In genomic region chr20:30376767-30377658, GRCh38 we compare ENCODE assay signal across 8 cellular contexts.
DNase-seq lines count a peak whose midpoint lies in the region; ATAC-seq, FAIRE-seq and TF ChIP-seq lines count a peak whose summit lies in the region.

No MANE protein-coding gene starts in this region.

- 24% methylated on average over 19 of the region's 70 CpGs for WGBS in A549 (ENCODE audit: missing lambda C conversion rate)

- TF ChIP-seq RAD21 in A549 (conservative IDR thresholded peaks at IDR 0.05 in 1 of 2, IDR thresholded peaks at IDR 0.05 in 1 of 2) = peak in 1 of 2 experiments; percentile 42; a peak in 2 of 5 replicates

- peak overlapping the region; percentile 83 for H3K4me2 ChIP-seq in A549

- peak overlapping the region; percentile 95 for H3K4me3 Mint-ChIP-seq in dendritic cell treated with granulocyte-macrophage colony-stimulating factor and Interleukin-4, amounts not matched to agents 40 ng/mL and 50 ng/mL, for 4 days

- H3K4me3 ChIP-seq in A549 = peak overlapping the region; percentile 90
- H3K4me3 ChIP-seq in left lung = peak overlapping the region; percentile 56 to 61

- POLR2A ChIA-PET in A549 (lab: Yijun Ruan, JAX) = interaction anchor here (0.6 to 0.7 kb wide), 8 partner anchors 11 to 1775 kb away, joined by 3 to 8 read pairs (median 3); no protein-coding TSS in a partner anchor

- peak; percentile 67 to 88 for DNase-seq in A549 (ENCODE audit: low read depth in 1 of 2, low spot score in 1 of 2)
- peak; percentile 79 for DNase-seq in NCI-H460 (ENCODE audit: extremely low read depth, low read depth)
- DNase-seq in activated CD4-positive, alpha-beta T cell treated with anti-CD3 and anti-CD28 coated beads, Interleukin-2, amount 50 U/mL, for 1 hour = peak; percentile 91
- peak; percentile 78 to 93 for DNase-seq in left lung
- peak; percentile 82 to 87 for DNase-seq in stimulated activated CD4-positive, alpha-beta T cell treated with anti-CD3 and anti-CD28 coated beads, Interleukin-4, amount 100 ng/mL, for 48 hours (ENCODE audit: low read depth in 2 of 2)

- intact Hi-C loops in dendritic cell treated with granulocyte-macrophage colony-stimulating factor and Interleukin-4, amounts not matched to agents 40 ng/mL and 50 ng/mL, for 4 days (cut with micrococcal nuclease) = no loop called here
- intact Hi-C loops in left lung (cut with DNase I) = no loop called here

- H3K27me3 Mint-ChIP-seq in dendritic cell treated with granulocyte-macrophage colony-stimulating factor and Interleukin-4, amounts not matched to agents 40 ng/mL and 50 ng/mL, for 4 days = peaks cover 14% of the 10 kb centered on the region

- TF ChIP-seq EP300 in A549 (IDR thresholded peaks at IDR 0.05) = no peak

- peak; percentile 75 for TF ChIP-seq POLR2A in A549 (IDR thresholded peaks at IDR 0.05; ENCODE audit: low read length)

- H3K36me3 ChIP-seq in left lung = no peaks in the 10 kb centered on the region

- H3K27ac ChIP-seq in A549 = peak overlapping the region; percentile 80 to 88
- H3K27ac ChIP-seq in left lung = peak overlapping the region; percentile 62 to 88

- H3K27ac Mint-ChIP-seq in dendritic cell treated with granulocyte-macrophage colony-stimulating factor and Interleukin-4, amounts not matched to agents 40 ng/mL and 50 ng/mL, for 4 days = peak overlapping the region; percentile 94

- H3K9me3 Mint-ChIP-seq in dendritic cell treated with granulocyte-macrophage colony-stimulating factor and Interleukin-4, amounts not matched to agents 40 ng/mL and 50 ng/mL, for 4 days = peaks cover 16% of the 10 kb centered on the region

- TF ChIP-seq CTCF in A549 (IDR thresholded peaks at IDR 0.05) (peak; percentile 56), left lung (IDR thresholded peaks at IDR 0.05) (peak; percentile 28 to 79)

- no peak for FAIRE-seq in A549 (lab: Jason Lieb, UNC)

- H3K27me3 ChIP-seq in left lung = no peaks in the 10 kb centered on the region

- H3K4me1 ChIP-seq in A549 (no peaks in the 10 kb centered on the region), left lung (peaks cover 0 to 15% of the 10 kb centered on the region in 2 donors)

- CTCF ChIA-PET in A549 (lab: Yijun Ruan, JAX) = no interaction called here

- peak; percentile 99 for ATAC-seq in A549
- ATAC-seq in GM18868 (IDR thresholded peaks at IDR 0.05; ENCODE audit: unreplicated experiment) = peak; percentile 97
- peak; percentile 78 for ATAC-seq in HG03159 (IDR thresholded peaks at IDR 0.05; ENCODE audit: unreplicated experiment)
- ATAC-seq in left lung = peak; percentile 95

- peaks cover 29% of the 10 kb centered on the region for H3K4me1 Mint-ChIP-seq in dendritic cell treated with granulocyte-macrophage colony-stimulating factor and Interleukin-4, amounts not matched to agents 40 ng/mL and 50 ng/mL, for 4 days (ENCODE audit: low read depth)

- H3K9me3 ChIP-seq in A549 (no peaks in the 10 kb centered on the region), left lung (no peaks in the 10 kb centered on the region)

- peaks cover 33% of the 10 kb centered on the region for H3K36me3 Mint-ChIP-seq in dendritic cell treated with granulocyte-macrophage colony-stimulating factor and Interleukin-4, amounts not matched to agents 40 ng/mL and 50 ng/mL, for 4 days (ENCODE audit: low read depth)

TF ChIP-seq in A549, 52 proteins besides CTCF, POLR2A, EP300 and RAD21 (continues in another document):
- TF ChIP-seq MAZ (IDR thresholded peaks at IDR 0.05; ENCODE audit: borderline replicate concordance, low read depth, low read length) (no peak), BHLHE40 (IDR thresholded peaks at IDR 0.05; ENCODE audit: low read depth, low read length) (no peak), HOXB5 (CRISPR knock-in tag; IDR thresholded peaks at IDR 0.05) (no peak), KDM5A (IDR thresholded peaks at IDR 0.05) (0 out of 2 replicates have a peak, but pooled peaks have one; percentile 28), ZSCAN20 (CRISPR knock-in tag; IDR thresholded peaks at IDR 0.05) (no peak), NR3C1 (IDR thresholded peaks at IDR 0.05) (no peak), MYC (IDR thresholded peaks at IDR 0.05; ENCODE audit: borderline replicate concordance, low read length) (no peak), FOSL2 (IDR thresholded peaks at IDR 0.05) (no peak), FOSL2 (CRISPR knock-in tag; IDR thresholded peaks at IDR 0.05) (no peak), HOXB13 (CRISPR knock-in tag; IDR thresholded peaks at IDR 0.05; ENCODE audit: low read depth) (no peak), JUNB (IDR thresholded peaks at IDR 0.05) (no peak), SMC3 (IDR thresholded peaks at IDR 0.05) (peak; percentile 57), TFCP2L1 (CRISPR knock-in tag; IDR thresholded peaks at IDR 0.05) (no peak), RNF2 (IDR thresholded peaks at IDR 0.05; ENCODE audit: borderline replicate concordance, low read depth) (peak; percentile 47; the same call in 1 of the 2 replicates), CHD2 (IDR thresholded peaks at IDR 0.05; ENCODE audit: low read length, partially characterized antibody) (no peak), HES2 (IDR thresholded peaks at IDR 0.05) (no peak), EHMT2 (IDR thresholded peaks at IDR 0.05; ENCODE audit: low read depth) (no peak), ELK1 (IDR thresholded peaks at IDR 0.05; ENCODE audit: low read depth, low read length) (no peak), ZC3H11A (IDR thresholded peaks at IDR 0.05) (no peak), CBX2 (IDR thresholded peaks at IDR 0.05; ENCODE audit: borderline replicate concordance, low read depth) (no peak), RCOR1 (IDR thresholded peaks at IDR 0.05; ENCODE audit: low read depth, low read length) (no peak), JUN (IDR thresholded peaks at IDR 0.05) (peak in 1 of 2 experiments; percentile 84; a peak in 4 of 5 replicates), TP53 (CRISPR knock-in tag; IDR thresholded peaks at IDR 0.05) (no peak), MAFK (IDR thresholded peaks at IDR 0.05; ENCODE audit: partially characterized antibody) (no peak), FOSB (CRISPR knock-in tag; IDR thresholded peaks at IDR 0.05) (no peak), HEYL (CRISPR knock-in tag; IDR thresholded peaks at IDR 0.05) (no peak)
- TF ChIP-seq, protein P1, sequence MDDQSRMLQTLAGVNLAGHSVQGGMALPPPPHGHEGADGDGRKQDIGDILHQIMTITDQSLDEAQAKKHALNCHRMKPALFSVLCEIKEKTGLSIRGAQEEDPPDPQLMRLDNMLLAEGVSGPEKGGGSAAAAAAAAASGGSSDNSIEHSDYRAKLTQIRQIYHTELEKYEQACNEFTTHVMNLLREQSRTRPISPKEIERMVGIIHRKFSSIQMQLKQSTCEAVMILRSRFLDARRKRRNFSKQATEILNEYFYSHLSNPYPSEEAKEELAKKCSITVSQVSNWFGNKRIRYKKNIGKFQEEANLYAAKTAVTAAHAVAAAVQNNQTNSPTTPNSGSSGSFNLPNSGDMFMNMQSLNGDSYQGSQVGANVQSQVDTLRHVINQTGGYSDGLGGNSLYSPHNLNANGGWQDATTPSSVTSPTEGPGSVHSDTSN (IDR thresholded peaks at IDR 0.05) = no peak
- TF ChIP-seq, protein P2, sequence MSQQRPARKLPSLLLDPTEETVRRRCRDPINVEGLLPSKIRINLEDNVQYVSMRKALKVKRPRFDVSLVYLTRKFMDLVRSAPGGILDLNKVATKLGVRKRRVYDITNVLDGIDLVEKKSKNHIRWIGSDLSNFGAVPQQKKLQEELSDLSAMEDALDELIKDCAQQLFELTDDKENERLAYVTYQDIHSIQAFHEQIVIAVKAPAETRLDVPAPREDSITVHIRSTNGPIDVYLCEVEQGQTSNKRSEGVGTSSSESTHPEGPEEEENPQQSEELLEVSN (IDR thresholded peaks at IDR 0.05; ENCODE audit: borderline replicate concordance, low read depth) = 0 out of 2 replicates have a peak, but pooled peaks have one; percentile 67
- TF ChIP-seq, protein P3, sequence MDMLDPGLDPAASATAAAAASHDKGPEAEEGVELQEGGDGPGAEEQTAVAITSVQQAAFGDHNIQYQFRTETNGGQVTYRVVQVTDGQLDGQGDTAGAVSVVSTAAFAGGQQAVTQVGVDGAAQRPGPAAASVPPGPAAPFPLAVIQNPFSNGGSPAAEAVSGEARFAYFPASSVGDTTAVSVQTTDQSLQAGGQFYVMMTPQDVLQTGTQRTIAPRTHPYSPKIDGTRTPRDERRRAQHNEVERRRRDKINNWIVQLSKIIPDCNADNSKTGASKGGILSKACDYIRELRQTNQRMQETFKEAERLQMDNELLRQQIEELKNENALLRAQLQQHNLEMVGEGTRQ (IDR thresholded peaks at IDR 0.05) = no peak

Comparison
In these comparisons a context has a peak if more than half of its experiments do, and no peak if none do; other contexts are left out.
1. Peak in every context shown above with its lines: DNase-seq, ATAC-seq, H3K4me3 ChIP-seq and H3K27ac ChIP-seq.